ENCODE assay signal across 27 cellular contexts in the genomic region with DNA sequence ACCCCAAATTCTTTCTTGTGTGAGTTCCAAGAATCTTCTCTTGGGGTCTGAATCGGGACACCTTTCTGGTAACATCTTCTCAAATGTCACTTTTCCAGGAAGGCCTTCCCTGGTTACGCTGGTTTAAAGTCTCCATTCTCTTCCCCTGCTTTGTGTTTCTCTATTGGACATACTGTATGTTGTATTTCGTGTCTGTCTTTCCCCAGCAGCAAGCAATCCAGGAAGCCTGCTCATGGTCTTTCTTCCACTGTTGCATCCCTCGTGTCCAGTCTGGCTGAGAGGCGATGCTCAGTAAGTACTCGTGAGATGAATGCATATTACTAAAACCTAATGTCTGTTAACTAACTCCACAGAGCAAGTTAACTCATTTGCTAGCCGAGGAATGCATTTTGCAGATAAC. TPM values are rescaled to one million over a fixed set of nuclear protein-coding genes. Genes with fewer than 3 reads are reported as not detected.
"Had no signal": no experiment of that assay in that cellular context is flagged by ENCODE, and none has a peak within 500 bp of the region (broad histone marks: within the 10 kb centered on the region; RNA-seq: fewer than 3 reads in every experiment).

No MANE protein-coding gene starts in this region.

- DNase-seq: activated CD4-positive, alpha-beta memory T cell treated with anti-CD3 and anti-CD28 coated beads, Interleukin-2, amount 10 ng/mL, durations not matched to agents 7 days and 5 days; activated CD4-positive, alpha-beta T cell treated with anti-CD3 and anti-CD28 coated beads for 1 hour; activated CD4-positive, alpha-beta T cell treated with anti-CD3 and anti-CD28 coated beads, Interleukin-2, amount 10 ng/mL, durations not matched to agents 7 days and 5 days; activated CD8-positive, alpha-beta memory T cell treated with anti-CD3 and anti-CD28 coated beads, Interleukin-2, amount 50 U/mL, for 48 hours; activated gamma-delta T cell treated with Interleukin-2 at 50 U/mL for 16 hours; activated naive CD4-positive, alpha-beta T cell treated with anti-CD3 and anti-CD28 coated beads, Interleukin-2, amount 50 U/mL, for 16 hours; activated T-cell treated with anti-CD3 and anti-CD28 coated beads, Interleukin-2, amount 50 U/mL, for 24 hours; cerebellar nuclear complex; effector memory CD8-positive, alpha-beta T cell; foreskin fibroblast; head of caudate nucleus; lower lobe of right lung; mucosa of descending colon; stimulated activated CD4-positive, alpha-beta T cell treated with anti-CD3 and anti-CD28 coated beads, Interleukin-12 subunit alpha, Interleukin-12 subunit beta, amount 100 ng/mL, for 4 hours; stimulated activated CD4-positive, alpha-beta T cell treated with anti-CD3 and anti-CD28 coated beads, Interleukin-4, amount 100 ng/mL, for 1 hour; substantia nigra; T-helper 2 cell had no signal

- H3K4me1 ChIP-seq: lower lobe of right lung, vagina had no signal

- H3K27ac Mint-ChIP-seq: activated CD4-positive, alpha-beta memory T cell treated with anti-CD3 and anti-CD28 coated beads, Interleukin-2, amount 10 ng/mL, durations not matched to agents 7 days and 5 days; activated CD4-positive, alpha-beta T cell treated with anti-CD3 and anti-CD28 coated beads, Interleukin-2, amount 10 ng/mL, durations not matched to agents 7 days and 5 days; activated T-cell treated with anti-CD3 and anti-CD28 coated beads, Interleukin-2, amount 50 U/mL, for 24 hours; effector memory CD8-positive, alpha-beta T cell; natural killer cell treated with Interleukin-12 subunit alpha and Interleukin-12 subunit beta and Interleukin-15 and Interleukin-18, amount 100 ng/mL, for 72 hours; progenitor cell of endocrine pancreas; stimulated activated naive CD8-positive, alpha-beta T cell treated with anti-CD3 and anti-CD28 coated beads, Interleukin-15, Interleukin-2, amounts not matched to agents 100 ng/mL and 50 ng/mL, for 24 hours; WTC11 had no signal

- H3K27me3 ChIP-seq: vagina had no signal

- H3K4me3 Mint-ChIP-seq: activated CD4-positive, alpha-beta memory T cell treated with anti-CD3 and anti-CD28 coated beads, Interleukin-2, amount 10 ng/mL, durations not matched to agents 7 days and 5 days; activated CD4-positive, alpha-beta T cell treated with anti-CD3 and anti-CD28 coated beads, Interleukin-2, amount 10 ng/mL, durations not matched to agents 7 days and 5 days; activated T-cell treated with anti-CD3 and anti-CD28 coated beads, Interleukin-2, amount 50 U/mL, for 24 hours; effector memory CD8-positive, alpha-beta T cell; natural killer cell treated with Interleukin-12 subunit alpha and Interleukin-12 subunit beta and Interleukin-15 and Interleukin-18, amount 100 ng/mL, for 72 hours; stimulated activated naive CD8-positive, alpha-beta T cell treated with anti-CD3 and anti-CD28 coated beads, Interleukin-15, Interleukin-2, amounts not matched to agents 100 ng/mL and 50 ng/mL, for 24 hours; type B pancreatic cell; WTC11 had no signal

- H3K27me3 Mint-ChIP-seq: progenitor cell of endocrine pancreas, type B pancreatic cell had no signal

- H3K27ac ChIP-seq: lower lobe of right lung, vagina had no signal

- H3K4me3 ChIP-seq: coronary artery, lower lobe of right lung, mucosa of descending colon, skin epidermis, vagina had no signal

- H3K36me3 ChIP-seq: vagina had no signal

- H3K9me3 Mint-ChIP-seq: activated CD4-positive, alpha-beta memory T cell treated with anti-CD3 and anti-CD28 coated beads, Interleukin-2, amount 10 ng/mL, durations not matched to agents 7 days and 5 days; activated CD4-positive, alpha-beta T cell treated with anti-CD3 and anti-CD28 coated beads, Interleukin-2, amount 10 ng/mL, durations not matched to agents 7 days and 5 days; activated T-cell treated with anti-CD3 and anti-CD28 coated beads, Interleukin-2, amount 50 U/mL, for 24 hours; effector memory CD8-positive, alpha-beta T cell; natural killer cell treated with Interleukin-12 subunit alpha and Interleukin-12 subunit beta and Interleukin-15 and Interleukin-18, amount 100 ng/mL, for 72 hours; stimulated activated naive CD8-positive, alpha-beta T cell treated with anti-CD3 and anti-CD28 coated beads, Interleukin-15, Interleukin-2, amounts not matched to agents 100 ng/mL and 50 ng/mL, for 24 hours; type B pancreatic cell; WTC11 had no signal

- FAIRE-seq: bronchial epithelial cell had no signal

- ATAC-seq: effector memory CD8-positive, alpha-beta T cell; lower lobe of right lung; mucosa of descending colon; natural killer cell treated with Interleukin-12 subunit alpha and Interleukin-12 subunit beta and Interleukin-15 and Interleukin-18, amount 100 ng/mL, for 72 hours; sciatic nerve; WTC11 had no signal

- H3K36me3 Mint-ChIP-seq: natural killer cell treated with Interleukin-12 subunit alpha and Interleukin-12 subunit beta and Interleukin-15 and Interleukin-18, amount 100 ng/mL, for 72 hours; WTC11 had no signal

- H3K9me3 ChIP-seq: lower lobe of right lung, mucosa of descending colon, vagina had no signal

RNA-seq across cellular contexts. Expression of gene SMAD9, which starts 57.3 kb away (rescaled TPM):
- total RNA-seq: activated CD4-positive, alpha-beta memory T cell treated with anti-CD3 and anti-CD28 coated beads, Interleukin-2, amount 10 ng/mL, durations not matched to agents 7 days and 5 days; activated CD4-positive, alpha-beta T cell treated with anti-CD3 and anti-CD28 coated beads, Interleukin-2, amount 10 ng/mL, durations not matched to agents 7 days and 5 days; natural killer cell treated with Interleukin-12 subunit alpha and Interleukin-12 subunit beta and Interleukin-15 and Interleukin-18, amount 100 ng/mL, for 72 hours had no signal
